In genomic region chr2:227388537-227389011, GRCh38 we compare ENCODE assay signal across 17 cellular contexts. TPM values are rescaled to one million over a fixed set of nuclear protein-coding genes. Genes with fewer than 3 reads are reported as not detected.
DNase-seq lines count a peak whose midpoint lies in the region; FAIRE-seq and TF ChIP-seq lines count a peak whose summit lies in the region.
"Had no signal": no experiment of that assay in that cellular context is flagged by ENCODE, and none has a peak within 500 bp of the region (broad histone marks: within the 10 kb centered on the region; RNA-seq: fewer than 3 reads in every experiment).

No MANE protein-coding gene starts in this region.

- H3K4me2 ChIP-seq in SK-N-SH, result no peak overlapping the region
- H3K4me2 ChIP-seq: smooth muscle cell had no signal

- peaks cover 5% of the 10 kb centered on the region for H3K36me3 Mint-ChIP-seq in MCF 10A (ENCODE audit: insufficient read depth, unreplicated experiment)

- no TSS peak for BruUV-seq in MCF 10A (replicated peaks; lab: Mats Ljungman, UMichigan)

- 49% methylated on average over 7 of the region's 7 CpGs for WGBS in SK-N-SH (ENCODE audit: low lambda C conversion rate)

- no peak overlapping the region for H3K9ac ChIP-seq in SK-N-SH

- H3K9me3 ChIP-seq in breast epithelium, result no peaks in the 10 kb centered on the region
- H3K9me3 ChIP-seq in SK-N-SH, result 0 out of 2 replicates have a peak, but pooled peaks cover 8% of the 10 kb centered on the region
- no peaks in the 10 kb centered on the region for H3K9me3 ChIP-seq in HAP-1
- H3K9me3 ChIP-seq: colonic mucosa, tibial artery had no signal

- H3K27me3 ChIP-seq in breast epithelium (no peaks in the 10 kb centered on the region), SK-N-SH (ENCODE audit: insufficient read depth) (no peaks in the 10 kb centered on the region), HAP-1 (ENCODE audit: low read depth) (no peaks in the 10 kb centered on the region)
- H3K27me3 ChIP-seq: colonic mucosa, tibial artery had no signal

- intact Hi-C loops in MCF 10A (cut with micrococcal nuclease), result no loop called here
- intact Hi-C loops in breast epithelium (cut with DNase I; ENCODE audit: low total_unique reads), result loop anchor here (5.0 kb wide), 1 partner anchor 1736 kb away; no protein-coding TSS in a partner anchor

- H3K4me3 ChIP-seq in breast epithelium, result no peak overlapping the region
- no peak overlapping the region for H3K4me3 ChIP-seq in SK-N-SH (ENCODE audit: low read depth in 2 of 2, low read length in 1 of 2)
- H3K4me3 ChIP-seq in fibroblast of pulmonary artery (replicated peaks; ENCODE audit: low read depth, low read length), result no peak overlapping the region
- H3K4me3 ChIP-seq in HAP-1, result no peak overlapping the region
- H3K4me3 ChIP-seq: colonic mucosa, smooth muscle cell, tibial artery had no signal

- TF ChIP-seq CTCF in MCF 10A (IDR thresholded peaks at IDR 0.05; ENCODE audit: unreplicated experiment) (no peak), breast epithelium (IDR thresholded peaks at IDR 0.05) (no peak), SK-N-SH (IDR thresholded peaks at IDR 0.05) (no peak), fibroblast of pulmonary artery (IDR thresholded peaks at IDR 0.05; ENCODE audit: low read length, missing control alignments) (no peak)

- H3K9me3 Mint-ChIP-seq in MCF 10A (ENCODE audit: unreplicated experiment), result no peaks in the 10 kb centered on the region
- H3K9me3 Mint-ChIP-seq: nephron progenitor cell; T-helper 2 cell treated with Interferon-gamma antibody and Interleukin-4, amounts not matched to agents 5 μg/mL and 100 μg/mL, for 36 hours had no signal

- FAIRE-seq in urothelium cell line (lab: Jason Lieb, UNC) (no peak), GM12892 (lab: Jason Lieb, UNC) (no peak)

- no peak for TF ChIP-seq RAD21 in SK-N-SH (IDR thresholded peaks at IDR 0.05; ENCODE audit: low read length)

- no peak overlapping the region for H2AFZ ChIP-seq in SK-N-SH (ENCODE audit: low read depth)

- no peak for TF ChIP-seq EP300 in SK-N-SH (IDR thresholded peaks at IDR 0.05; ENCODE audit: borderline replicate concordance in 1 of 2, low read depth in 1 of 2, low read length in 1 of 2)

- DNase-seq in MCF 10A (ENCODE audit: unreplicated experiment) (peak; percentile 95), breast epithelium (ENCODE audit: low spot score in 2 of 2) (no peak), SK-N-SH (no peak), fibroblast of pulmonary artery (ENCODE audit: low read depth) (peak; percentile 99), urothelium cell line (ENCODE audit: low spot score) (peak; percentile 61), NCI-H774 (lab: John Stamatoyannopoulos, UW) (no peak), HAP-1 (ENCODE audit: low spot score in 2 of 2) (no peak), GM12892 (ENCODE audit: insufficient read length) (no peak)
- DNase-seq: activated CD4-positive, alpha-beta T cell treated with anti-CD3 and anti-CD28 coated beads, Interleukin-2, amount 50 U/mL, for 48 hours; activated naive CD4-positive, alpha-beta T cell; colonic mucosa; DMS79; left colon; nephron progenitor cell; tibial artery had no signal

- H3K27ac ChIP-seq in breast epithelium (no peak overlapping the region), SK-N-SH (ENCODE audit: low read depth in 2 of 2, low read length in 1 of 2) (no peak overlapping the region)
- H3K27ac ChIP-seq: colonic mucosa, tibial artery had no signal

- H3F3A ChIP-seq in SK-N-SH (replicated peaks; ENCODE audit: insufficient read depth), result no peaks in the 10 kb centered on the region

- H4K20me1 ChIP-seq in SK-N-SH (ENCODE audit: insufficient read depth), result no peaks in the 10 kb centered on the region

- H3K4me1 Mint-ChIP-seq in MCF 10A (ENCODE audit: insufficient read depth, unreplicated experiment), result peaks cover 6% of the 10 kb centered on the region

- CTCF ChIA-PET in MCF 10A (lab: Yijun Ruan, JAX), result interaction anchor here (0.5 to 1.2 kb wide), 2 partner anchors 15 to 166 kb away, joined by 3 read pairs; no protein-coding TSS in a partner anchor
- CTCF ChIA-PET in SK-N-SH (lab: Yijun Ruan, JAX), result no interaction called here

- no peaks in the 10 kb centered on the region for H3K9me2 ChIP-seq in SK-N-SH

- H3K4me1 ChIP-seq in breast epithelium (no peaks in the 10 kb centered on the region), SK-N-SH (ENCODE audit: control insufficient read depth in 1 of 2, insufficient read depth in 2 of 2, low read depth in 1 of 2, low read length in 1 of 2) (no peaks in the 10 kb centered on the region; a peak in 1 of 4 replicates), HAP-1 (no peaks in the 10 kb centered on the region)
- H3K4me1 ChIP-seq: colonic mucosa, tibial artery had no signal

- H3K36me3 ChIP-seq in breast epithelium, result no peaks in the 10 kb centered on the region
- no peaks in the 10 kb centered on the region for H3K36me3 ChIP-seq in SK-N-SH (replicated peaks in 1 of 2; ENCODE audit: control insufficient read depth in 1 of 2, insufficient read depth in 2 of 2, low read length in 1 of 2)
- no peaks in the 10 kb centered on the region for H3K36me3 ChIP-seq in HAP-1 (replicated peaks)
- H3K36me3 ChIP-seq: colonic mucosa, tibial artery had no signal

- no peaks in the 10 kb centered on the region for H3K27me3 Mint-ChIP-seq in MCF 10A (ENCODE audit: insufficient read depth, unreplicated experiment)

- TF ChIP-seq POLR2A in breast epithelium (IDR thresholded peaks at IDR 0.05) (no peak), GM12892 (IDR thresholded peaks at IDR 0.05; ENCODE audit: low read depth, low read length) (no peak)

- no peak overlapping the region for H3K4me3 Mint-ChIP-seq in MCF 10A (ENCODE audit: unreplicated experiment)
- H3K4me3 Mint-ChIP-seq: nephron progenitor cell; T-helper 2 cell treated with Interferon-gamma antibody and Interleukin-4, amounts not matched to agents 5 μg/mL and 100 μg/mL, for 36 hours had no signal

- no peaks in the 10 kb centered on the region for H3K79me2 ChIP-seq in SK-N-SH (ENCODE audit: insufficient read depth)

- peak overlapping the region; percentile 92 for H3K27ac Mint-ChIP-seq in MCF 10A (ENCODE audit: low read depth, unreplicated experiment)
- H3K27ac Mint-ChIP-seq: nephron progenitor cell; T-helper 2 cell treated with Interferon-gamma antibody and Interleukin-4, amounts not matched to agents 5 μg/mL and 100 μg/mL, for 36 hours had no signal

- POLR2A ChIA-PET in MCF 10A (lab: Yijun Ruan, JAX), result interaction anchor here (0.9 to 1.2 kb wide), 2 partner anchors 10 to 14 kb away, joined by 3 read pairs; no protein-coding TSS in a partner anchor
- POLR2A ChIA-PET in SK-N-SH (lab: Yijun Ruan, JAX), result no interaction called here

- in situ Hi-C loops in HAP-1 (cut with MboI; ENCODE audit: low sequenced_read_pairs), result no loop called here

TF ChIP-seq in SK-N-SH, 30 proteins besides CTCF, POLR2A, EP300 and RAD21:
- TF ChIP-seq NFIC (IDR thresholded peaks at IDR 0.05; ENCODE audit: borderline replicate concordance) (0 out of 2 replicates have a peak, but pooled peaks have one; percentile 31), MXI1 (IDR thresholded peaks at IDR 0.05; ENCODE audit: low read depth, low read length) (no peak)

RNA-seq across cellular contexts. Expression of gene SCYGR1, which starts 0.8 kb away (rescaled TPM):
- not detected in 2 replicates for total RNA-seq in MCF 10A (2022)
- not detected for total RNA-seq in breast epithelium
- polyA plus RNA-seq in SK-N-SH (2012; rRNA removed), result not detected in 2 replicates
- polyA plus RNA-seq in SK-N-SH (2012; cell fraction: cytosol; rRNA removed), result not detected in 2 replicates
- not detected in 2 replicates for polyA plus RNA-seq in SK-N-SH (2012; cell fraction: nucleus; rRNA removed)
- not detected for polyA plus RNA-seq in GM12892 (2012; ENCODE audit: missing spikeins)
- total RNA-seq: colonic mucosa, left colon, smooth muscle cell had no signal
- polyA plus RNA-seq: smooth muscle cell had no signal

RNA-seq across cellular contexts. Expression of gene TM4SF20, which starts 9.5 kb away (rescaled TPM):
- total RNA-seq in MCF 10A (2022) (not detected in 2 replicates), breast epithelium (not detected)
- 0.03 and 0.13 TPM in 2 replicates for polyA plus RNA-seq in SK-N-SH (2012; rRNA removed)
- 0.14 and 0.17 TPM in 2 replicates for polyA plus RNA-seq in SK-N-SH (2012; cell fraction: cytosol; rRNA removed)
- 0.07 and 0.08 TPM in 2 replicates for polyA plus RNA-seq in SK-N-SH (2012; cell fraction: nucleus; rRNA removed)
- not detected for polyA plus RNA-seq in GM12892 (2012; ENCODE audit: missing spikeins)
- total RNA-seq: smooth muscle cell had no signal
- polyA plus RNA-seq: smooth muscle cell had no signal

Comparison
In these comparisons a context has a peak if more than half of its experiments do, and no peak if none do; other contexts are left out.
1. DNase-seq: peak in MCF 10A (single experiment), fibroblast of pulmonary artery (single experiment) and urothelium cell line (single experiment); none in breast epithelium (0 of 2), SK-N-SH (single experiment), NCI-H774 (single experiment), HAP-1 (0 of 2) and GM12892 (single experiment).